1 cellular context compared by ENCODE assay signal in genomic region chr3:190548031-190548656, GRCh38.
TF ChIP-seq lines count a peak whose summit lies in the region.

No MANE protein-coding gene starts in this region.

TF ChIP-seq in HepG2, 621 proteins besides CTCF, POLR2A, EP300 and RAD21 (continued from another document and continues in another):
- TF ChIP-seq PRDM15 (CRISPR knock-in tag; IDR thresholded peaks at IDR 0.05) (no peak), IRX3 (CRISPR knock-in tag; IDR thresholded peaks at IDR 0.05; ENCODE audit: borderline replicate concordance, low read depth) (no peak), MXD3 (CRISPR knock-in tag; IDR thresholded peaks at IDR 0.05) (no peak), ZFP36L1 (CRISPR knock-in tag; IDR thresholded peaks at IDR 0.05) (no peak), ZNF503 (CRISPR knock-in tag; IDR thresholded peaks at IDR 0.05) (peak; percentile 93), MYC (CRISPR knock-in tag; IDR thresholded peaks at IDR 0.05; ENCODE audit: borderline replicate concordance) (no peak), U2AF1 (optimal IDR thresholded peaks at IDR 0.05; ENCODE audit: low read depth, low read length) (no peak), ZNF205 (CRISPR knock-in tag; IDR thresholded peaks at IDR 0.05) (0 out of 2 replicates have a peak, but pooled peaks have one; percentile 70), EHMT2 (IDR thresholded peaks at IDR 0.05; ENCODE audit: borderline replicate concordance, low read depth, low read length) (peak; percentile 72; the same call in 1 of the 2 replicates), UBTF (CRISPR knock-in tag; IDR thresholded peaks at IDR 0.05) (no peak), RNF2 (conservative IDR thresholded peaks at IDR 0.05; ENCODE audit: low read depth) (no peak), GATAD1 (CRISPR knock-in tag; IDR thresholded peaks at IDR 0.05) (peak; percentile 69), SSRP1 (CRISPR knock-in tag; IDR thresholded peaks at IDR 0.05) (no peak), NFATC3 (CRISPR knock-in tag; IDR thresholded peaks at IDR 0.05) (no peak), SP5 (CRISPR knock-in tag; IDR thresholded peaks at IDR 0.05; ENCODE audit: borderline replicate concordance, low read depth) (peak; percentile 57; the same call in 1 of the 2 replicates), KAT8 (CRISPR knock-in tag; IDR thresholded peaks at IDR 0.05) (peak; percentile 77), ZNF839 (CRISPR knock-in tag; IDR thresholded peaks at IDR 0.05; ENCODE audit: borderline replicate concordance) (no peak), GATA4 (IDR thresholded peaks at IDR 0.05; ENCODE audit: borderline replicate concordance, low read depth) (peak; percentile 93), CENPBD1 (CRISPR knock-in tag; IDR thresholded peaks at IDR 0.05; ENCODE audit: borderline replicate concordance, low read depth) (no peak), ZNF383 (CRISPR knock-in tag; IDR thresholded peaks at IDR 0.05; ENCODE audit: borderline replicate concordance) (no peak), ZNF513 (CRISPR knock-in tag; conservative IDR thresholded peaks at IDR 0.05) (no peak), MAZ (IDR thresholded peaks at IDR 0.05; ENCODE audit: borderline replicate concordance, low read depth, low read length) (no peak), MAZ (CRISPR knock-in tag; IDR thresholded peaks at IDR 0.05; ENCODE audit: low read depth) (peak; percentile 37; the same call in 1 of the 2 replicates), CBX1 (IDR thresholded peaks at IDR 0.05; ENCODE audit: low read depth) (no peak), NRL (CRISPR knock-in tag; IDR thresholded peaks at IDR 0.05; ENCODE audit: borderline replicate concordance) (no peak), HOXA5 (CRISPR knock-in tag; IDR thresholded peaks at IDR 0.05) (no peak), ZNF777 (CRISPR knock-in tag; IDR thresholded peaks at IDR 0.05) (no peak), KDM5A (IDR thresholded peaks at IDR 0.05; ENCODE audit: borderline replicate concordance, low read length) (no peak), ZFP37 (CRISPR knock-in tag; IDR thresholded peaks at IDR 0.05; ENCODE audit: borderline replicate concordance) (no peak), ZNF747 (CRISPR knock-in tag; IDR thresholded peaks at IDR 0.05; ENCODE audit: borderline replicate concordance) (no peak), IKZF4 (CRISPR knock-in tag; IDR thresholded peaks at IDR 0.05; ENCODE audit: borderline replicate concordance, low read depth, not compliant biosample characterization) (no peak), ZNF557 (CRISPR knock-in tag; IDR thresholded peaks at IDR 0.05) (no peak), DR1 (CRISPR knock-in tag; IDR thresholded peaks at IDR 0.05) (no peak), SIN3A (IDR thresholded peaks at IDR 0.05; ENCODE audit: borderline replicate concordance, low read depth, low read length) (no peak), ZNF597 (CRISPR knock-in tag; IDR thresholded peaks at IDR 0.05) (no peak), ZNF674 (CRISPR knock-in tag; IDR thresholded peaks at IDR 0.05; ENCODE audit: low read depth) (no peak), MAFG (CRISPR knock-in tag; IDR thresholded peaks at IDR 0.05) (no peak), ZBTB33 (CRISPR knock-in tag; IDR thresholded peaks at IDR 0.05) (no peak), TEF (CRISPR knock-in tag; IDR thresholded peaks at IDR 0.05) (peak; percentile 84), THAP8 (CRISPR knock-in tag; IDR thresholded peaks at IDR 0.05; ENCODE audit: borderline replicate concordance) (no peak; the same call in 1 of the 2 replicates), ZNF496 (CRISPR knock-in tag; IDR thresholded peaks at IDR 0.05; ENCODE audit: insufficient replicate concordance) (no peak), ZNF18 (CRISPR knock-in tag; IDR thresholded peaks at IDR 0.05; ENCODE audit: insufficient replicate concordance) (no peak), RBFOX2 (IDR thresholded peaks at IDR 0.05; ENCODE audit: low read depth, low read length) (no peak), HMGA1 (CRISPR knock-in tag; conservative IDR thresholded peaks at IDR 0.05) (no peak), ZNF652 (CRISPR knock-in tag; IDR thresholded peaks at IDR 0.05; ENCODE audit: borderline replicate concordance, low read depth) (peak; percentile 89)
